ENCODE assay signal across 18 cellular contexts in genomic region chr2:174589334-174589733, GRCh38. TPM values are rescaled to one million over a fixed set of nuclear protein-coding genes. Genes with fewer than 3 reads are reported as not detected.
DNase-seq lines count a peak whose midpoint lies in the region; ATAC-seq, FAIRE-seq and TF ChIP-seq lines count a peak whose summit lies in the region.
"Had no signal": no experiment of that assay in that cellular context is flagged by ENCODE, and none has a peak within 500 bp of the region (broad histone marks: within the 10 kb centered on the region; RNA-seq: fewer than 3 reads in every experiment).

No MANE protein-coding gene starts in this region.

- H3K36me3 ChIP-seq in KOPT-K1 (ENCODE audit: insufficient read depth, low read length) (peaks cover 45% of the 10 kb centered on the region), GM12878 (ENCODE audit: control insufficient read depth in 2 of 2, insufficient read depth in 2 of 2, low read length in 1 of 2) (peaks cover 14 to 17% of the 10 kb centered on the region in 2 experiments), spleen (peaks cover 0 to 68% (median 21%) of the 10 kb centered on the region in 6 donors), ovary (no peaks in the 10 kb centered on the region)
- H3K36me3 ChIP-seq: pancreas had no signal

- RAD21 ChIA-PET in GM12878 (lab: Charles Lee; ENCODE audit: unreplicated experiment), result interaction anchor here (16.4 kb wide), 1 partner anchor 9 kb away, joined by 159 read pairs; no protein-coding TSS in a partner anchor

- 0 out of 2 replicates have a peak overlapping the region, but pooled peaks have one; percentile 19 for H3K9ac ChIP-seq in GM12878 (ENCODE audit: control insufficient read depth, insufficient read depth, low read length)

- POLR2A ChIA-PET in activated CD4-positive, alpha-beta T cell treated with anti-CD3 and anti-CD28 coated beads, Interleukin-2, amount 10 ng/mL, durations not matched to agents 7 days and 5 days (lab: Charles Lee), result no interaction called here
- POLR2A ChIA-PET in GM12878 (lab: Charles Lee), result interaction anchor here (0.6 kb wide), 1 partner anchor 43 kb away, joined by 7 read pairs; no protein-coding TSS in a partner anchor

- CTCF ChIA-PET in activated CD4-positive, alpha-beta T cell treated with anti-CD3 and anti-CD28 coated beads, Interleukin-2, amount 10 ng/mL, durations not matched to agents 7 days and 5 days (lab: Charles Lee), result interaction anchor here (1.2 to 1.5 kb wide), 2 partner anchors 8 to 53 kb away, joined by 3 to 5 read pairs; partner anchors contain the start of gene WIPF1
- CTCF ChIA-PET in GM12878 (lab: Yijun Ruan, JAX), result interaction anchor here (0.5 to 31.2 kb wide), 3 partner anchors 14 to 1110 kb away, joined by 3 to 534 read pairs (median 3); no protein-coding TSS in a partner anchor

- H3K4me1 ChIP-seq in GM12878 (ENCODE audit: control insufficient read depth, insufficient read depth, low read length) (peaks cover 12% of the 10 kb centered on the region), spleen (peaks cover 23 to 100% (median 99%) of the 10 kb centered on the region in 6 donors), ovary (ENCODE audit: insufficient read depth) (peaks cover 5% of the 10 kb centered on the region)

- TF ChIP-seq RAD21 in GM12878 (IDR thresholded peaks at IDR 0.05; ENCODE audit: insufficient read depth, low read depth, low read length), result no peak

- peak overlapping the region; percentile 98 for H3K27ac ChIP-seq in KOPT-K1 (ENCODE audit: low read depth, low read length, poor library complexity, severe bottlenecking)
- H3K27ac ChIP-seq in GM12878 (ENCODE audit: control insufficient read depth, insufficient read depth), result peak overlapping the region; percentile 48
- peak overlapping the region in 7 of 8 donors; percentile 46 to 97 (median 94) for H3K27ac ChIP-seq in spleen
- no peak overlapping the region for H3K27ac ChIP-seq in ovary
- H3K27ac ChIP-seq: A549, pancreas, SJSA1 had no signal

- H3K9me3 Mint-ChIP-seq in activated CD4-positive, alpha-beta T cell treated with anti-CD3 and anti-CD28 coated beads, Interleukin-2, amount 10 ng/mL, durations not matched to agents 7 days and 5 days, result peaks cover 3% of the 10 kb centered on the region
- H3K9me3 Mint-ChIP-seq: mesothelial cell of epicardium had no signal

- H3K9me3 ChIP-seq in KOPT-K1 (ENCODE audit: insufficient read depth, low read length, poor library complexity, severe bottlenecking) (no peaks in the 10 kb centered on the region), GM12878 (replicated peaks; ENCODE audit: control insufficient read depth, insufficient read depth, low read length) (no peaks in the 10 kb centered on the region), spleen (no peaks in the 10 kb centered on the region), ovary (no peaks in the 10 kb centered on the region)
- H3K9me3 ChIP-seq: A549, Caco-2, pancreas, SJSA1 had no signal

- H3K27me3 Mint-ChIP-seq in activated CD4-positive, alpha-beta T cell treated with anti-CD3 and anti-CD28 coated beads, Interleukin-2, amount 10 ng/mL, durations not matched to agents 7 days and 5 days, result no peaks in the 10 kb centered on the region

- H3K4me3 ChIP-seq in GM12878 (no peak overlapping the region), spleen (peak overlapping the region in 1 of 8 donors; percentile 15), ovary (no peak overlapping the region)
- H3K4me3 ChIP-seq: A549, pancreas, SJSA1 had no signal

- in situ Hi-C loops in GM12878 (cut with MboI), result loop anchor here (25.0 kb wide), 1 partner anchor 98 kb away; no protein-coding TSS in a partner anchor

- H3K4me1 Mint-ChIP-seq in activated CD4-positive, alpha-beta T cell treated with anti-CD3 and anti-CD28 coated beads, Interleukin-2, amount 10 ng/mL, durations not matched to agents 7 days and 5 days, result peaks cover 75% of the 10 kb centered on the region

- DNase-seq in activated CD4-positive, alpha-beta T cell treated with anti-CD3 and anti-CD28 coated beads, Interleukin-2, amount 10 ng/mL, durations not matched to agents 7 days and 5 days, result no peak
- no peak for DNase-seq in activated CD4-positive, alpha-beta T cell treated with anti-CD3 and anti-CD28 coated beads, Interleukin-2, amount 50 U/mL, for 4 hours
- DNase-seq in GM12878 (ENCODE audit: low read depth, low spot score) (no peak), spleen (no peak), NCI-H2107 (lab: John Stamatoyannopoulos, UW) (no peak), SHP77 treated with DMSO at 0.1 percent for 48 hours (lab: John Stamatoyannopoulos, UW) (no peak), ovary (no peak)
- DNase-seq: anterior cingulate cortex, Caco-2, NCI-H1930, NCI-H510A treated with DMSO at 0.1 percent for 48 hours, pancreas, small intestine had no signal

- H3K79me2 ChIP-seq in GM12878 (ENCODE audit: control insufficient read depth, insufficient read depth, low read length), result peaks cover 87% of the 10 kb centered on the region

- 100% methylated on average over 2 of the region's 2 CpGs for WGBS in GM12878 (ENCODE audit: insufficient coverage, insufficient replicate concordance, low lambda C conversion rate, missing lambda C conversion rate)
- WGBS in spleen, 5 donors, result 46 to 78% (median 69%) methylated on average over 2 of the region's 2 CpGs
- 42 to 71% (median 52%) methylated on average over 2 of the region's 2 CpGs for WGBS in ovary, 3 donors

- TF ChIP-seq EP300 in GM12878 (IDR thresholded peaks at IDR 0.05; ENCODE audit: borderline replicate concordance in 1 of 2, control insufficient read depth in 1 of 2, low read depth in 2 of 2, low read length in 2 of 2), result no peak
- TF ChIP-seq EP300 in ovary (IDR thresholded peaks at IDR 0.05), result no peak

- peaks cover 73% of the 10 kb centered on the region for H3K36me3 Mint-ChIP-seq in activated CD4-positive, alpha-beta T cell treated with anti-CD3 and anti-CD28 coated beads, Interleukin-2, amount 10 ng/mL, durations not matched to agents 7 days and 5 days (ENCODE audit: low read depth)
- H3K36me3 Mint-ChIP-seq: mesothelial cell of epicardium had no signal

- TF ChIP-seq CTCF in GM12878 (IDR thresholded peaks at IDR 0.05 in 2 of 3, conservative IDR thresholded peaks at IDR 0.05 in 1 of 3; ENCODE audit: control insufficient read depth in 2 of 3, extremely low read depth in 1 of 3, insufficient read depth in 1 of 3, low read depth in 3 of 3, low read length in 3 of 3) (no peak), spleen (IDR thresholded peaks at IDR 0.05 in 8 of 11, conservative IDR thresholded peaks at IDR 0.05 in 3 of 11) (no peak), ovary (IDR thresholded peaks at IDR 0.05) (no peak)

- no TSS peak for BruUV-seq in GM12878 (replicated peaks; lab: Mats Ljungman, UMichigan)

- H3K27ac Mint-ChIP-seq in activated CD4-positive, alpha-beta T cell treated with anti-CD3 and anti-CD28 coated beads, Interleukin-2, amount 10 ng/mL, durations not matched to agents 7 days and 5 days, result peak overlapping the region; percentile 76
- H3K27ac Mint-ChIP-seq: mesothelial cell of epicardium had no signal

- no peak for FAIRE-seq in GM12878 (lab: Jason Lieb, UNC)
- FAIRE-seq: A549, islet of Langerhans, pancreas, small intestine had no signal

- ATAC-seq in GM12878, result no peak
- ATAC-seq: A549, pancreas had no signal

- TF ChIP-seq POLR2A in GM12878 (IDR thresholded peaks at IDR 0.05; ENCODE audit: low read depth, low read length) (no peak; the same call in 1 of the 2 replicates), spleen (IDR thresholded peaks at IDR 0.05) (no peak), ovary (IDR thresholded peaks at IDR 0.05) (no peak)

- no peak overlapping the region for H3K4me2 ChIP-seq in GM12878 (ENCODE audit: control insufficient read depth, insufficient read depth)
- H3K4me2 ChIP-seq: A549 had no signal

- no peak overlapping the region for H2AFZ ChIP-seq in GM12878 (ENCODE audit: control insufficient read depth, low read depth, low read length)

- intact Hi-C loops in GM12878 (cut with micrococcal nuclease; ENCODE audit: unreplicated experiment), result no loop called here
- intact Hi-C loops in spleen (cut with DNase I; ENCODE audit: low total_unique reads), result no loop called here
- intact Hi-C loops in ovary (cut with DNase I), result no loop called here

- SMC1A ChIA-PET in GM12878 (lab: Charles Lee; ENCODE audit: uncharacterized antibody, unreplicated experiment), result interaction anchor here (25.8 to 28.1 kb wide), 2 partner anchors 20 to 93 kb away, joined by 457 to 537 read pairs; partner anchors contain the start of gene WIPF1

- peaks cover 8% of the 10 kb centered on the region for H4K20me1 ChIP-seq in GM12878 (ENCODE audit: control insufficient read depth, insufficient read depth)

- no peaks in the 10 kb centered on the region for H3K27me3 ChIP-seq in GM12878 (replicated peaks in 1 of 2; ENCODE audit: control insufficient read depth in 2 of 2, insufficient read depth in 2 of 2, low read length in 1 of 2)
- no peaks in the 10 kb centered on the region for H3K27me3 ChIP-seq in spleen (replicated peaks in 1 of 7)
- H3K27me3 ChIP-seq in ovary, result no peaks in the 10 kb centered on the region
- H3K27me3 ChIP-seq: pancreas, SJSA1 had no signal

- peak overlapping the region; percentile 5 for H3K4me3 Mint-ChIP-seq in activated CD4-positive, alpha-beta T cell treated with anti-CD3 and anti-CD28 coated beads, Interleukin-2, amount 10 ng/mL, durations not matched to agents 7 days and 5 days
- H3K4me3 Mint-ChIP-seq: mesothelial cell of epicardium had no signal

TF ChIP-seq in GM12878, 131 proteins besides CTCF, POLR2A, EP300 and RAD21 (continues in another document):
- no peak for TF ChIP-seq IKZF1 (conservative IDR thresholded peaks at IDR 0.05)

RNA-seq across cellular contexts. Expression of gene WIPF1, which starts 8.3 kb away (rescaled TPM):
- total RNA-seq in activated CD4-positive, alpha-beta T cell treated with anti-CD3 and anti-CD28 coated beads, Interleukin-2, amount 10 ng/mL, durations not matched to agents 7 days and 5 days, result 100 to 1,000 TPM; 378 to 423 TPM
- total RNA-seq in GM12878 (2013; cell fraction: nucleolus; rRNA removed), result 126 and 131 TPM in 2 replicates
- total RNA-seq in GM12878 (2014; rRNA removed) (23.9 and 25.2 TPM in 2 replicates), GM12878 (2014; rRNA removed; fragmentation: Illumina TruSeq; extraction: Trizol) (52.1 and 57.1 TPM in 2 replicates), GM12878 (2021) (135 and 141 TPM in 2 replicates), spleen (100 to 1,000 TPM; 153 to 265 (median 242) TPM), ovary (10 to 100 TPM in 6 of 7 donors, 1 to 10 TPM in 1; 9.7 to 42.6 (median 24.4) TPM)
- 45.3 TPM for polyA plus RNA-seq in GM12878 (2011; ENCODE audit: low read depth)
- polyA plus RNA-seq in GM12878 (2011; rRNA removed) (96.8 and 110 TPM in 2 replicates), GM12878 (2014; fragmentation: Illumina TruSeq; extraction: Trizol) (185 and 188 TPM in 2 replicates), GM12878 (2014; fragmentation: Nextera tagmentation; extraction: Ambion mirVana) (10 to 100 TPM; 23.1 to 28.6 TPM), GM12878 (2014; rRNA removed) (66.7 and 68.8 TPM in 2 replicates), GM12878 (2016; fragmentation: Nextera tagmentation; extraction: Ambion mirVana) (10 to 100 TPM; 71.2 to 77.5 TPM), spleen (10 to 100 TPM; 74.9 to 86.3 (median 82.8) TPM), ovary (10 to 100 TPM; 13.3 to 34.7 TPM)
- 103 and 160 TPM in 2 replicates for polyA plus RNA-seq in GM12878 (2011; cell fraction: cytosol; rRNA removed)
- polyA plus RNA-seq in GM12878 (2011; cell fraction: nucleus; rRNA removed), result 112 and 138 TPM in 2 replicates
- polyA plus RNA-seq in GM12878 (2012), result 115 and 116 TPM in 2 replicates
- 114 and 136 TPM in 2 replicates for polyA minus RNA-seq in GM12878 (2011; rRNA and poly(A)+ RNA removed)
- 56.0 and 63.3 TPM in 2 replicates for polyA minus RNA-seq in GM12878 (2011; cell fraction: cytosol; rRNA and poly(A)+ RNA removed)
- polyA minus RNA-seq in GM12878 (2011; cell fraction: nucleus; rRNA and poly(A)+ RNA removed), result 84.1 and 152 TPM in 2 replicates

Comparison
In these comparisons a context has a peak if more than half of its experiments do, and no peak if none do; other contexts are left out.
1. H3K27ac ChIP-seq: peak in KOPT-K1 (single experiment), GM12878 (single experiment) and spleen (7 of 8); none in ovary (0 of 2).